1 cellular context compared by ENCODE assay signal in genomic region chr16:68085259-68086071, GRCh38.
A peak's percentile ranks its signal among the peaks of the same experiment; 100 is the strongest.
TF ChIP-seq lines count a peak whose summit lies in the region.

NFATC3 (plus strand) TSS chr16:68085370; CDS start chr16:68085682, 312 bp downstream.

TF ChIP-seq in GM12878, 131 proteins besides CTCF, POLR2A, EP300 and RAD21 (continued from another document):
- TF ChIP-seq, protein P1, sequence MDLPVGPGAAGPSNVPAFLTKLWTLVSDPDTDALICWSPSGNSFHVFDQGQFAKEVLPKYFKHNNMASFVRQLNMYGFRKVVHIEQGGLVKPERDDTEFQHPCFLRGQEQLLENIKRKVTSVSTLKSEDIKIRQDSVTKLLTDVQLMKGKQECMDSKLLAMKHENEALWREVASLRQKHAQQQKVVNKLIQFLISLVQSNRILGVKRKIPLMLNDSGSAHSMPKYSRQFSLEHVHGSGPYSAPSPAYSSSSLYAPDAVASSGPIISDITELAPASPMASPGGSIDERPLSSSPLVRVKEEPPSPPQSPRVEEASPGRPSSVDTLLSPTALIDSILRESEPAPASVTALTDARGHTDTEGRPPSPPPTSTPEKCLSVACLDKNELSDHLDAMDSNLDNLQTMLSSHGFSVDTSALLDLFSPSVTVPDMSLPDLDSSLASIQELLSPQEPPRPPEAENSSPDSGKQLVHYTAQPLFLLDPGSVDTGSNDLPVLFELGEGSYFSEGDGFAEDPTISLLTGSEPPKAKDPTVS (IDR thresholded peaks at IDR 0.05; ENCODE audit: low read depth, low read length): no peak
- no peak for TF ChIP-seq ZBED1 (IDR thresholded peaks at IDR 0.05; ENCODE audit: borderline replicate concordance)
- TF ChIP-seq SIX5 (IDR thresholded peaks at IDR 0.05; ENCODE audit: low read depth, low read length, severe bottlenecking): no peak
- no peak for TF ChIP-seq MAX (IDR thresholded peaks at IDR 0.05; ENCODE audit: low read depth, low read length)
- TF ChIP-seq NR2C1 (IDR thresholded peaks at IDR 0.05): no peak; the same call in 1 of the 2 replicates
- TF ChIP-seq ZNF592 (IDR thresholded peaks at IDR 0.05): no peak
- TF ChIP-seq, protein P2, sequence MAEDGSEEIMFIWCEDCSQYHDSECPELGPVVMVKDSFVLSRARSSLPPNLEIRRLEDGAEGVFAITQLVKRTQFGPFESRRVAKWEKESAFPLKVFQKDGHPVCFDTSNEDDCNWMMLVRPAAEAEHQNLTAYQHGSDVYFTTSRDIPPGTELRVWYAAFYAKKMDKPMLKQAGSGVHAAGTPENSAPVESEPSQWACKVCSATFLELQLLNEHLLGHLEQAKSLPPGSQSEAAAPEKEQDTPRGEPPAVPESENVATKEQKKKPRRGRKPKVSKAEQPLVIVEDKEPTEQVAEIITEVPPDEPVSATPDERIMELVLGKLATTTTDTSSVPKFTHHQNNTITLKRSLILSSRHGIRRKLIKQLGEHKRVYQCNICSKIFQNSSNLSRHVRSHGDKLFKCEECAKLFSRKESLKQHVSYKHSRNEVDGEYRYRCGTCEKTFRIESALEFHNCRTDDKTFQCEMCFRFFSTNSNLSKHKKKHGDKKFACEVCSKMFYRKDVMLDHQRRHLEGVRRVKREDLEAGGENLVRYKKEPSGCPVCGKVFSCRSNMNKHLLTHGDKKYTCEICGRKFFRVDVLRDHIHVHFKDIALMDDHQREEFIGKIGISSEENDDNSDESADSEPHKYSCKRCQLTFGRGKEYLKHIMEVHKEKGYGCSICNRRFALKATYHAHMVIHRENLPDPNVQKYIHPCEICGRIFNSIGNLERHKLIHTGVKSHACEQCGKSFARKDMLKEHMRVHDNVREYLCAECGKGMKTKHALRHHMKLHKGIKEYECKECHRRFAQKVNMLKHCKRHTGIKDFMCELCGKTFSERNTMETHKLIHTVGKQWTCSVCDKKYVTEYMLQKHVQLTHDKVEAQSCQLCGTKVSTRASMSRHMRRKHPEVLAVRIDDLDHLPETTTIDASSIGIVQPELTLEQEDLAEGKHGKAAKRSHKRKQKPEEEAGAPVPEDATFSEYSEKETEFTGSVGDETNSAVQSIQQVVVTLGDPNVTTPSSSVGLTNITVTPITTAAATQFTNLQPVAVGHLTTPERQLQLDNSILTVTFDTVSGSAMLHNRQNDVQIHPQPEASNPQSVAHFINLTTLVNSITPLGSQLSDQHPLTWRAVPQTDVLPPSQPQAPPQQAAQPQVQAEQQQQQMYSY (CRISPR knock-in tag; IDR thresholded peaks at IDR 0.05): no peak
- TF ChIP-seq MTA3 (IDR thresholded peaks at IDR 0.05; ENCODE audit: borderline replicate concordance, low read length): no peak
- TF ChIP-seq ZNF384 (IDR thresholded peaks at IDR 0.05; ENCODE audit: borderline replicate concordance, low read depth, low read length): no peak
- no peak for TF ChIP-seq PAX8 (IDR thresholded peaks at IDR 0.05)
- TF ChIP-seq, protein P3, sequence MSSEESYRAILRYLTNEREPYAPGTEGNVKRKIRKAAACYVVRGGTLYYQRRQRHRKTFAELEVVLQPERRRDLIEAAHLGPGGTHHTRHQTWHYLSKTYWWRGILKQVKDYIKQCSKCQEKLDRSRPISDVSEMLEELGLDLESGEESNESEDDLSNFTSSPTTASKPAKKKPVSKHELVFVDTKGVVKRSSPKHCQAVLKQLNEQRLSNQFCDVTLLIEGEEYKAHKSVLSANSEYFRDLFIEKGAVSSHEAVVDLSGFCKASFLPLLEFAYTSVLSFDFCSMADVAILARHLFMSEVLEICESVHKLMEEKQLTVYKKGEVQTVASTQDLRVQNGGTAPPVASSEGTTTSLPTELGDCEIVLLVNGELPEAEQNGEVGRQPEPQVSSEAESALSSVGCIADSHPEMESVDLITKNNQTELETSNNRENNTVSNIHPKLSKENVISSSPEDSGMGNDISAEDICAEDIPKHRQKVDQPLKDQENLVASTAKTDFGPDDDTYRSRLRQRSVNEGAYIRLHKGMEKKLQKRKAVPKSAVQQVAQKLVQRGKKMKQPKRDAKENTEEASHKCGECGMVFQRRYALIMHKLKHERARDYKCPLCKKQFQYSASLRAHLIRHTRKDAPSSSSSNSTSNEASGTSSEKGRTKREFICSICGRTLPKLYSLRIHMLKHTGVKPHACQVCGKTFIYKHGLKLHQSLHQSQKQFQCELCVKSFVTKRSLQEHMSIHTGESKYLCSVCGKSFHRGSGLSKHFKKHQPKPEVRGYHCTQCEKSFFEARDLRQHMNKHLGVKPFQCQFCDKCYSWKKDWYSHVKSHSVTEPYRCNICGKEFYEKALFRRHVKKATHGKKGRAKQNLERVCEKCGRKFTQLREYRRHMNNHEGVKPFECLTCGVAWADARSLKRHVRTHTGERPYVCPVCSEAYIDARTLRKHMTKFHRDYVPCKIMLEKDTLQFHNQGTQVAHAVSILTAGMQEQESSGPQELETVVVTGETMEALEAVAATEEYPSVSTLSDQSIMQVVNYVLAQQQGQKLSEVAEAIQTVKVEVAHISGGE (CRISPR knock-in tag; IDR thresholded peaks at IDR 0.05): no peak
- 0 out of 2 replicates have a peak, but pooled peaks have one; percentile 18 for TF ChIP-seq EED (IDR thresholded peaks at IDR 0.05; ENCODE audit: low read depth)
- no peak for TF ChIP-seq HDAC2 (IDR thresholded peaks at IDR 0.05)
- no peak for TF ChIP-seq CEBPZ (IDR thresholded peaks at IDR 0.05; ENCODE audit: low read depth, low read length)
- TF ChIP-seq KAT2A (conservative IDR thresholded peaks at IDR 0.05; ENCODE audit: control insufficient read depth, low read depth, low read length): no peak
- TF ChIP-seq GATAD2B (conservative IDR thresholded peaks at IDR 0.05; ENCODE audit: low read depth): peak; percentile 95
- TF ChIP-seq HCFC1 (IDR thresholded peaks at IDR 0.05; ENCODE audit: low read length): no peak
- no peak for TF ChIP-seq BCL11A (IDR thresholded peaks at IDR 0.05; ENCODE audit: low read depth, low read length)
- TF ChIP-seq FOS (IDR thresholded peaks at IDR 0.05; ENCODE audit: borderline replicate concordance, extremely low read depth, insufficient read length): no peak
- peak; percentile 28 for TF ChIP-seq SP1 (IDR thresholded peaks at IDR 0.05; ENCODE audit: low read depth, low read length)
- TF ChIP-seq BHLHE40 (IDR thresholded peaks at IDR 0.05; ENCODE audit: borderline replicate concordance in 1 of 2, low read depth in 2 of 2, low read length in 1 of 2): peak in 1 of 2 experiments; percentile 60; a peak in 1 of 4 replicates
- no peak; the same call in 1 of the 2 replicates for TF ChIP-seq TCF12 (IDR thresholded peaks at IDR 0.05; ENCODE audit: low read depth, low read length)
- no peak for TF ChIP-seq BCL3 (IDR thresholded peaks at IDR 0.05; ENCODE audit: borderline replicate concordance, insufficient read depth, low read depth, low read length, poor library complexity, severe bottlenecking)
- TF ChIP-seq, protein P4, sequence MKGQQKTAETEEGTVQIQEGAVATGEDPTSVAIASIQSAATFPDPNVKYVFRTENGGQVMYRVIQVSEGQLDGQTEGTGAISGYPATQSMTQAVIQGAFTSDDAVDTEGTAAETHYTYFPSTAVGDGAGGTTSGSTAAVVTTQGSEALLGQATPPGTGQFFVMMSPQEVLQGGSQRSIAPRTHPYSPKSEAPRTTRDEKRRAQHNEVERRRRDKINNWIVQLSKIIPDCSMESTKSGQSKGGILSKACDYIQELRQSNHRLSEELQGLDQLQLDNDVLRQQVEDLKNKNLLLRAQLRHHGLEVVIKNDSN (IDR thresholded peaks at IDR 0.05; ENCODE audit: borderline replicate concordance, extremely low read length, insufficient read depth, low read depth, low read length): no peak
- no peak for TF ChIP-seq MYB (IDR thresholded peaks at IDR 0.05; ENCODE audit: borderline replicate concordance, low read depth, low read length)
- TF ChIP-seq SMC3 (IDR thresholded peaks at IDR 0.05; ENCODE audit: borderline replicate concordance, low read length): no peak
- TF ChIP-seq NR2F1 (conservative IDR thresholded peaks at IDR 0.05): peak; percentile 97
